In the genomic region with DNA sequence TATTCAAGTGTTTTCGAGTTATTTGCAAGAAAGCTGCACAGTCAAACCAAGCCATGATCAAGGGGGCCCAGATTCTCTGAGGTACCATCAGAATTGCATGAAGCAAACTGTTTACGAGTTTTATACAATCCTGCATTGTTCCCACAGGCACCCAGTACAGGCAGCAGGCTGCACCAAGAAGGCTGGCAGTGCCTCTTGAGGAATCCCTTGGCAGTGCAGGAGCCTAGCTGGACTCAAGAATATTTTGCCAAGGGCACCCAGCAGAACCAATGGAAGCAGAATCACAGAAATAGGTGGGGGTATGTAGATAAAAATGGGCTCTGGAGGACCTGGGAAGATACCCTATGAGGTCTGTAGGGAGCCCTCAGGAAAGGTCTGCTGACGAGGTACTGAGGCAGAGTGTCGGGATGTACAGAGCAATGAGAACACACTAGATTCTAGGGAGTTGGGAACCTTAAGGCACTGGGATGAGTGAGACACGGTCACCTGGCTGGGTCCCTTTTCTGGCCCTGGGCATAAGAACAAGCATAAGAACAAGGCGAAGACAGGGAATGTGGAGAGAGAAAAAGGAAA, we compare ENCODE assay signal across 8 cellular contexts. TPM values are rescaled to one million over a fixed set of nuclear protein-coding genes. Genes with fewer than 3 reads are reported as not detected.
A peak's percentile ranks its signal among the peaks of the same experiment; 100 is the strongest.
DNase-seq lines count a peak whose midpoint lies in the region; ATAC-seq and TF ChIP-seq lines count a peak whose summit lies in the region.

No MANE protein-coding gene starts in this region.

- DNase-seq in AG08396 (ENCODE audit: low spot score) (peak; percentile 32), HT1080 (ENCODE audit: low read depth) (peak; percentile 41), hepatocyte (ENCODE audit: low spot score) (peak; percentile 27), NOMO-1 treated with dmso at 0.1 percent for 144 hours (lab: John Stamatoyannopoulos, UW; ENCODE audit: unreplicated experiment) (no peak)

- no peaks in the 10 kb centered on the region for H3K9me3 ChIP-seq in hepatocyte (ENCODE audit: low read depth)

- H3K4me3 ChIP-seq in hepatocyte, result no peak overlapping the region

- no peak overlapping the region for H2AFZ ChIP-seq in hepatocyte

- 90% methylated on average over 6 of the region's 6 CpGs for WGBS in hepatocyte (ENCODE audit: low lambda C conversion rate, missing lambda C conversion rate)

- no peaks in the 10 kb centered on the region for H3K79me2 ChIP-seq in hepatocyte

- TF ChIP-seq CTCF in VCaP (conservative IDR thresholded peaks at IDR 0.05) (peak; percentile 72), hepatocyte (IDR thresholded peaks at IDR 0.05; ENCODE audit: poor library complexity) (peak; percentile 33)

- ATAC-seq in GM19351 (IDR thresholded peaks at IDR 0.05; ENCODE audit: unreplicated experiment) (no peak), HG03139 (IDR thresholded peaks at IDR 0.05; ENCODE audit: unreplicated experiment) (no peak), HG03378 (IDR thresholded peaks at IDR 0.05; ENCODE audit: unreplicated experiment) (no peak)

- H3K4me1 ChIP-seq in hepatocyte (ENCODE audit: insufficient read depth), result no peaks in the 10 kb centered on the region

- no peaks in the 10 kb centered on the region for H4K20me1 ChIP-seq in hepatocyte (ENCODE audit: insufficient read depth, poor library complexity, severe bottlenecking)

- no peaks in the 10 kb centered on the region for H3K36me3 ChIP-seq in hepatocyte (replicated peaks; ENCODE audit: insufficient read depth, low read depth)

- no peaks in the 10 kb centered on the region for H3K9me2 ChIP-seq in hepatocyte (replicated peaks; ENCODE audit: insufficient read depth)

- H3K27me3 ChIP-seq in hepatocyte, result peaks cover 12% of the 10 kb centered on the region

- H3K27ac ChIP-seq in VCaP, result no peak overlapping the region
- H3K27ac ChIP-seq in hepatocyte, result no peak overlapping the region

- H3K4me2 ChIP-seq in hepatocyte, result no peak overlapping the region

RNA-seq across cellular contexts. Expression of gene PLP1, which starts 2.5 kb away (rescaled TPM):
- 0.30 and 0.37 TPM in 2 replicates for total RNA-seq in HT1080 (2014; rRNA removed; shearing (Covaris generic))
- 0.07 TPM in 1 of 2 replicates, not detected in the other for polyA plus RNA-seq in HT1080 (2015; cell fraction: cytosol; rRNA removed)
- 0.16 and 0.42 TPM in 2 replicates for polyA plus RNA-seq in HT1080 (2015; cell fraction: nucleus; rRNA removed)
- total RNA-seq in hepatocyte, result 1.5 and 1.8 TPM in 2 replicates
- polyA plus RNA-seq in hepatocyte, result 0.80 and 1.1 TPM in 2 replicates

RNA-seq across cellular contexts. Expression of gene RAB9B, which starts 57.9 kb away (rescaled TPM):
- total RNA-seq in HT1080 (2014; rRNA removed; shearing (Covaris generic)), result 0.63 and 0.68 TPM in 2 replicates
- 0.12 and 0.24 TPM in 2 replicates for polyA plus RNA-seq in HT1080 (2015; cell fraction: cytosol; rRNA removed)
- 0.36 and 0.56 TPM in 2 replicates for polyA plus RNA-seq in HT1080 (2015; cell fraction: nucleus; rRNA removed)
- total RNA-seq in hepatocyte, result 2.4 and 3.6 TPM in 2 replicates
- polyA plus RNA-seq in hepatocyte, result 1.6 and 2.2 TPM in 2 replicates
